In the genomic region with DNA sequence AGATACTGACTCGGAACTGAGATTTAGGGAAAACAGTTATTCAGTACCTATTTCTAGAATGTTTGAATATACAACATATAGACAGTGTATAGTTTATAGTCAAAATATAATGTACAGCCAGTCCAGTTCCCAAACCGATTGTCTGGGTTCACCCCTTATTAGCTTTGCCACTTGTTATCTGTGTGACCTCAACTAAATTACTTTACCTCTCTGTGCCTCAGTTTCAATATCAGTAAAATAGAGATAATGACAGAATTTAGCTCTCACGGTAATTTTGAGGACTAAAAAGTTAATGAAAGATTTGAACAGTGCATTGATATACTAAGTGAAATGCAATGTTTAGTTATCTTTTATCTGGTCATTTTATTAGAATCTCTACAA, we compare ENCODE assay signal across 8 cellular contexts. TPM values are rescaled to one million over a fixed set of nuclear protein-coding genes. Genes with fewer than 3 reads are reported as not detected.
DNase-seq lines count a peak whose midpoint lies in the region; ATAC-seq and TF ChIP-seq lines count a peak whose summit lies in the region.

No MANE protein-coding gene starts in this region.

- no peak for ATAC-seq in heart right ventricle
- no peak for ATAC-seq in left cardiac atrium
- ATAC-seq in HG03108 (IDR thresholded peaks at IDR 0.05; ENCODE audit: unreplicated experiment): no peak
- ATAC-seq in GM18519 (IDR thresholded peaks at IDR 0.05; ENCODE audit: low FRiP score, unreplicated experiment): no peak

- intact Hi-C loops in heart right ventricle (cut with DNase I) (loop anchor here in 4 of 10 donors (2.0 to 5.0 kb wide), 5 partner anchors 50 to 1245 kb away; partner anchors contain the start of genes RMC1 (in 3 of the 4), NPC1 (in 1 of the 4) and RBBP8 (in 1 of the 4)), left cardiac atrium (cut with DNase I) (no loop called here), vagina (cut with DNase I) (no loop called here)

- peaks cover 46% of the 10 kb centered on the region for H3K4me1 Mint-ChIP-seq in brain

- H3K27ac Mint-ChIP-seq in brain: peak overlapping the region; percentile 89 to 96 (median 93)

- H3K36me3 ChIP-seq in heart right ventricle (peaks cover 0 to 12% (median 0%) of the 10 kb centered on the region in 9 donors), vagina (no peaks in the 10 kb centered on the region)

- no peaks in the 10 kb centered on the region for H3K9me3 ChIP-seq in heart right ventricle
- H3K9me3 ChIP-seq in mononuclear cell (ENCODE audit: low read depth, low read length): no peaks in the 10 kb centered on the region
- no peaks in the 10 kb centered on the region for H3K9me3 ChIP-seq in vagina

- no peak for DNase-seq in heart right ventricle
- DNase-seq in left cardiac atrium: no peak
- no peak for DNase-seq in vagina (ENCODE audit: extremely low spot score in 2 of 2)
- DNase-seq in HuH-7.5 (ENCODE audit: low spot score): no peak

- H3K4me3 ChIP-seq in heart right ventricle (peak overlapping the region in 9 of 10 donors; percentile 82 to 98 (median 92)), mononuclear cell (ENCODE audit: low read length) (peak overlapping the region; percentile 94), vagina (peak overlapping the region; percentile 80 to 97)

- H3K27me3 ChIP-seq in heart right ventricle (no peaks in the 10 kb centered on the region), mononuclear cell (ENCODE audit: insufficient read depth, low read length) (no peaks in the 10 kb centered on the region), vagina (no peaks in the 10 kb centered on the region)

- H3K27ac ChIP-seq in heart right ventricle (peak overlapping the region; percentile 52 to 96 (median 92)), vagina (peak overlapping the region; percentile 94)

- H3K4me1 ChIP-seq in heart right ventricle (peaks cover under 1 to 50% (median 34%) of the 10 kb centered on the region in 9 donors), mononuclear cell (ENCODE audit: insufficient read depth, low read length) (peaks cover 39% of the 10 kb centered on the region), vagina (peaks cover 46% of the 10 kb centered on the region)

- TF ChIP-seq CTCF in heart right ventricle (IDR thresholded peaks at IDR 0.05) (no peak), brain (conservative IDR thresholded peaks at IDR 0.05) (no peak), vagina (IDR thresholded peaks at IDR 0.05) (no peak)

- WGBS in heart right ventricle, 2 donors: 66 to 70% methylated on average over 3 of the region's 3 CpGs

- peaks cover 26% of the 10 kb centered on the region for H3K27me3 Mint-ChIP-seq in brain

- peaks cover 0 to 4% (median 0%) of the 10 kb centered on the region in 5 experiments for H3K9me3 Mint-ChIP-seq in brain

- no peak for TF ChIP-seq POLR2A in vagina (IDR thresholded peaks at IDR 0.05)

- H3K36me3 Mint-ChIP-seq in brain: peaks cover 30% of the 10 kb centered on the region

- H3K4me3 Mint-ChIP-seq in brain: peak overlapping the region; percentile 86 to 100 (median 90)

RNA-seq across cellular contexts. Expression of gene RIOK3, which starts 0.8 kb away (rescaled TPM):
- total RNA-seq in heart right ventricle (10 to 100 TPM; 51.5 to 74.6 (median 63.5) TPM), left cardiac atrium (10 to 100 TPM; 42.4 to 49.1 TPM), mononuclear cell (275 TPM), vagina (96.7 TPM)
- polyA plus RNA-seq in heart right ventricle (10 to 100 TPM; 33.7 to 47.0 TPM), brain (ENCODE audit: insufficient read depth, low read depth, low replicate concordance) (30.8 TPM)

RNA-seq across cellular contexts. Expression of gene RMC1, which starts 51.0 kb away (rescaled TPM):
- total RNA-seq in heart right ventricle (10 to 100 TPM; 12.4 to 21.6 (median 14.5) TPM), left cardiac atrium (10 to 100 TPM; 12.8 to 18.6 TPM), mononuclear cell (45.8 TPM), vagina (17.7 TPM)
- polyA plus RNA-seq in heart right ventricle (10 to 100 TPM; 23.9 to 29.6 TPM), brain (ENCODE audit: insufficient read depth, low read depth, low replicate concordance) (31.4 TPM)
